In the genomic region with DNA sequence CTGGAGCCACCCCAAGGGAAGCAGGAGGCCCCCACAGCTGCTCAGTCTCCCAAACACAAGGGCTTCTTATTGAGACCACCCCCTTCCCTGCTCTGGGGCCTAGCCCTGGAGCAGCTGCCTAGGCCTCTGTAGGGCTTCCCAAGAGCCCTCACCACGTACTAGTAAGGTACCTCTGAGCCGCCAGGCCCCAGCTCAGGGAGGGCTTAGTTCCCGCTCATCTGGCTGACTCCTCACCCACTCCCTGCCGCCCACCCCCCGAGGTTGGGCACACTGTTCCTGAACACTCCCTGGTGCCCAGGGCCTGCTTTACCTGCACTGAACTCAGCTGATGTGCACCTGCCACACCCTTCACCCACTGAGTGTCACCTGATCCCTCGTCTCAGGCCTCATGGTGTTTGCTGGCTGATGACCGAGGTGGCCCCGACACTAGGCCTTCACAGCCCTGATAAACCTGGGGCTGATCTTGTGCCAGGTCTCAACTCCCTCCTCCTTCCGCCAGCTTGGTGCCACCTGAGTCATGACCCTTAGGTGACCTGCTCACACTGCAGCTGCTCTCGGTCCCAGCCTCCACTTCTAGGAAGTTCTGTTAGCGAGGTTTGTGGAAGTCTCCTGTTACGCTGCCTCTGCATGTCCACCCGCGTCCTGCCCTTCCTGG, we compare ENCODE assay signal across 19 cellular contexts. TPM values are rescaled to one million over a fixed set of nuclear protein-coding genes. Genes with fewer than 3 reads are reported as not detected.
DNase-seq lines count a peak whose midpoint lies in the region; ATAC-seq and TF ChIP-seq lines count a peak whose summit lies in the region.
"Had no signal": no experiment of that assay in that cellular context is flagged by ENCODE, and none has a peak within 500 bp of the region (broad histone marks: within the 10 kb centered on the region; RNA-seq: fewer than 3 reads in every experiment).

No MANE protein-coding gene starts in this region.

- H3K27me3 ChIP-seq in heart right ventricle, result no peaks in the 10 kb centered on the region
- no peaks in the 10 kb centered on the region for H3K27me3 ChIP-seq in lung (ENCODE audit: control insufficient read depth, insufficient read depth)
- H3K27me3 ChIP-seq: gastrocnemius medialis, neutrophil, testis had no signal

- H3K36me3 ChIP-seq in heart right ventricle (peaks cover 0 to 82% (median 26%) of the 10 kb centered on the region in 9 donors), lung (ENCODE audit: control insufficient read depth in 2 of 2, insufficient read depth in 2 of 2, low read length in 2 of 2) (peaks cover 8 to 42% of the 10 kb centered on the region in 2 donors)

- CTCF ChIA-PET in RWPE1 (lab: Yijun Ruan, JAX), result interaction anchor here (0.6 kb wide), 1 partner anchor 43 kb away, joined by 3 read pairs; no protein-coding TSS in a partner anchor

- WGBS in heart right ventricle, 2 donors, result 76 to 77% methylated on average over 14 of the region's 14 CpGs
- WGBS in lung, 2 donors, result 82 to 83% methylated on average over 14 of the region's 14 CpGs

- H3K9me3 ChIP-seq in heart right ventricle (no peaks in the 10 kb centered on the region), lung (ENCODE audit: control insufficient read depth in 2 of 2, insufficient read depth in 1 of 2, low read length in 1 of 2) (no peaks in the 10 kb centered on the region)
- H3K9me3 ChIP-seq: gastrocnemius medialis, neutrophil, testis had no signal

- POLR2A ChIA-PET in RWPE1 (lab: Yijun Ruan, JAX; ENCODE audit: low non-redundant PET), result no interaction called here

- ATAC-seq in heart right ventricle (peak in 2 of 8 donors; percentile 1 to 7), left ventricle myocardium superior (no peak), lung (ENCODE audit: insufficient read depth, low FRiP score) (no peak), HG02973 (IDR thresholded peaks at IDR 0.05; ENCODE audit: unreplicated experiment) (no peak)
- ATAC-seq: gastrocnemius medialis, GM23338 had no signal

- no peak overlapping the region for H3K4me3 ChIP-seq in heart right ventricle
- no peak overlapping the region for H3K4me3 ChIP-seq in lung
- H3K4me3 ChIP-seq: gastrocnemius medialis, GM23338, testis had no signal

- DNase-seq in heart right ventricle (no peak), left ventricle myocardium superior (no peak), RWPE1 (ENCODE audit: low spot score) (no peak), lung (ENCODE audit: low spot score) (no peak), DMS114 treated with DMSO at 0.1 percent for 48 hours (lab: John Stamatoyannopoulos, UW; ENCODE audit: unreplicated experiment) (no peak), NOMO-1 (lab: John Stamatoyannopoulos, UW; ENCODE audit: unreplicated experiment in 2 of 2) (no peak)
- DNase-seq: activated CD8-positive, alpha-beta memory T cell treated with anti-CD3 and anti-CD28 coated beads for 24 hours; activated naive CD8-positive, alpha-beta T cell treated with anti-CD3 and anti-CD28 coated beads for 36 hours; gastrocnemius medialis; KBM-7; midbrain; NCI-H1694 treated with DMSO at 0.1 percent for 48 hours; NCI-H526; SHP77; stimulated activated CD4-positive, alpha-beta T cell treated with anti-CD3 and anti-CD28 coated beads, Interleukin-12 subunit alpha, Interleukin-12 subunit beta, amount 100 ng/mL, for 4 hours; testis had no signal

- H3K27ac ChIP-seq in heart right ventricle, result peak overlapping the region in 9 of 10 donors; percentile 61 to 87 (median 78)
- peak overlapping the region; percentile 23 for H3K27ac ChIP-seq in RWPE1
- peak overlapping the region; percentile 15 to 86 for H3K27ac ChIP-seq in lung (ENCODE audit: low read depth in 1 of 2, low read length in 1 of 2)
- H3K27ac ChIP-seq: gastrocnemius medialis, neutrophil, testis had no signal

- intact Hi-C loops in heart right ventricle (cut with DNase I) (loop anchor here in 3 of 10 donors (5.0 to 10.0 kb wide), 3 partner anchors 45 to 63 kb away; partner anchors contain the start of gene EHD4 (in 1 of the 3)), left ventricle myocardium superior (cut with micrococcal nuclease) (no loop called here)

- H3K4me1 ChIP-seq in heart right ventricle, result peaks cover 11 to 80% (median 59%) of the 10 kb centered on the region in 9 donors
- H3K4me1 ChIP-seq in lung (ENCODE audit: control insufficient read depth in 2 of 2, insufficient read depth in 2 of 2, low read length in 2 of 2), result peaks cover 9 to 11% of the 10 kb centered on the region in 2 donors
- H3K4me1 ChIP-seq: testis had no signal

- TF ChIP-seq CTCF in heart right ventricle (IDR thresholded peaks at IDR 0.05) (no peak), RWPE1 (conservative IDR thresholded peaks at IDR 0.05; ENCODE audit: low read depth) (no peak), lung (IDR thresholded peaks at IDR 0.05; ENCODE audit: control extremely low read depth, extremely low read depth) (no peak)

RNA-seq across cellular contexts. Expression of gene SPTBN5, which starts 18.0 kb away (rescaled TPM):
- total RNA-seq in heart right ventricle (1 to 10 TPM; 1.6 to 5.9 (median 2.4) TPM), left ventricle myocardium superior (3.6 TPM), lung (1 to 10 TPM; 1.6 to 2.0 TPM)
- polyA plus RNA-seq in heart right ventricle (1 to 10 TPM in 1 of 2 donors, under 1 TPM in 1; 0.94 to 8.7 TPM), lung (1 to 10 TPM; 1.8 to 3.5 TPM)

Comparison
In these comparisons a context has a peak if more than half of its experiments do, and no peak if none do; other contexts are left out.
1. H3K27ac ChIP-seq: peak in every context shown above with its lines; median percentile 78 in heart right ventricle; 50 in lung; 23 in RWPE1.